ENCODE assay signal across 8 cellular contexts in genomic region chr3:101573449-101574387, GRCh38. TPM values are rescaled to one million over a fixed set of nuclear protein-coding genes. Genes with fewer than 3 reads are reported as not detected.
A peak's percentile ranks its signal among the peaks of the same experiment; 100 is the strongest.
DNase-seq lines count a peak whose midpoint lies in the region; ATAC-seq and TF ChIP-seq lines count a peak whose summit lies in the region.

Gene PCNP, plus strand, starts transcription at chr3:101574180. Its CDS starts 36 bp downstream, at chr3:101574216.

- intact Hi-C loops in spleen (cut with DNase I; ENCODE audit: low total_unique reads), result loop anchor here (10.0 kb wide), 1 partner anchor 101 kb away; the partner anchor contains the start of gene ZBTB11

- H3K36me3 Mint-ChIP-seq in WTC11 (peaks cover 11% of the 10 kb centered on the region), immature natural killer cell (peaks cover 0 to 5% (median 3%) of the 10 kb centered on the region in 3 donors)

- H3K9me3 ChIP-seq in AG04450 (ENCODE audit: control insufficient read depth, insufficient read depth, low read length) (peaks cover 6% of the 10 kb centered on the region), spleen (no peaks in the 10 kb centered on the region)

- H3K4me1 ChIP-seq in spleen, result peaks cover 34 to 55% (median 50%) of the 10 kb centered on the region in 6 donors

- H3K27me3 Mint-ChIP-seq in WTC11 (ENCODE audit: low read depth), result no peaks in the 10 kb centered on the region
- H3K27me3 Mint-ChIP-seq in immature natural killer cell (ENCODE audit: low read depth in 3 of 3), result peaks cover 5 to 20% (median 15%) of the 10 kb centered on the region in 3 donors

- peak; percentile 1 to 82 (median 76) for TF ChIP-seq POLR2A in spleen (IDR thresholded peaks at IDR 0.05)

- peak; percentile 96 for DNase-seq in AG04450 (ENCODE audit: low read depth, low spot score)
- DNase-seq in NCI-H2227 treated with DMSO at 0.1 percent for 48 hours (lab: John Stamatoyannopoulos, UW), result peak; percentile 95
- DNase-seq in WTC11 (ENCODE audit: low spot score), result peak; percentile 98
- peak; percentile 76 to 99 (median 97) for DNase-seq in caudate nucleus (lab: John Stamatoyannopoulos, UW)
- peak; percentile 98 to 99 (median 99) for DNase-seq in immature natural killer cell
- peak; percentile 100 for DNase-seq in spleen

- TF ChIP-seq CTCF in AG04450 (IDR thresholded peaks at IDR 0.05; ENCODE audit: low read depth, low read length) (peak; percentile 87), WTC11 (IDR thresholded peaks at IDR 0.05) (peak; percentile 87), spleen (IDR thresholded peaks at IDR 0.05 in 8 of 11, conservative IDR thresholded peaks at IDR 0.05 in 3 of 11) (peak; percentile 78 to 93 (median 89))

- H3K4me3 Mint-ChIP-seq in WTC11 (peak within 1 kb of the TSS; percentile 99), immature natural killer cell (peak within 1 kb of the TSS; percentile 94 to 100 (median 97))

- ATAC-seq in GM18873 (IDR thresholded peaks at IDR 0.05; ENCODE audit: low FRiP score, unreplicated experiment), result peak; percentile 90
- peak; percentile 86 for ATAC-seq in HG03159 (IDR thresholded peaks at IDR 0.05; ENCODE audit: unreplicated experiment)
- ATAC-seq in WTC11, result peak; percentile 90

- H3K27ac ChIP-seq in AG04450 (ENCODE audit: low read depth, low read length) (peak within 1 kb of the TSS; percentile 93), caudate nucleus (ENCODE audit: low read depth, low read length) (peak within 1 kb of the TSS; percentile 98), spleen (peak within 1 kb of the TSS; percentile 93 to 99 (median 97))

- H3K4me3 ChIP-seq in AG04450 (ENCODE audit: low read depth, low read length) (peak within 1 kb of the TSS; percentile 91), spleen (peak within 1 kb of the TSS; percentile 67 to 92 (median 82))

- CTCF ChIA-PET in AG04450 (lab: Charles Lee), result interaction anchor here (0.6 to 2.4 kb wide), 18 partner anchors 9 to 1682 kb away, joined by 3 to 14 read pairs (median 4); partner anchors contain the start of genes CEP97 and ZBTB11
- CTCF ChIA-PET in WTC11 (lab: Charles Lee), result interaction anchor here (0.6 to 1.8 kb wide), 25 partner anchors 9 to 1201 kb away, joined by 3 to 18 read pairs (median 4); partner anchors contain the start of genes CEP97, NXPE3 and TRMT10C

- H3K27ac Mint-ChIP-seq in WTC11 (peak within 1 kb of the TSS; percentile 100), immature natural killer cell (peak within 1 kb of the TSS; percentile 97 to 99 (median 98))

- H3K4me1 Mint-ChIP-seq in WTC11 (peaks cover 24% of the 10 kb centered on the region), immature natural killer cell (peaks cover 34 to 57% of the 10 kb centered on the region in 2 donors)

- WGBS in spleen, 5 donors, result 2 to 3% (median 2%) methylated on average over 34 to 47 of the region's 47 CpGs

- POLR2A ChIA-PET in AG04450 (lab: Yijun Ruan, JAX), result interaction anchor here (0.5 to 2.3 kb wide), 9 partner anchors 9 to 113 kb away, joined by 3 to 19 read pairs (median 5); partner anchors contain the start of genes RPL24, SENP7, TRMT10C and ZBTB11
- POLR2A ChIA-PET in WTC11 (lab: Charles Lee), result interaction anchor here (0.5 to 3.1 kb wide), 9 partner anchors 9 to 867 kb away, joined by 3 to 31 read pairs (median 4); partner anchors contain the start of genes SENP7, TRMT10C and ZBTB11

- no peaks in the 10 kb centered on the region for H3K9me3 Mint-ChIP-seq in WTC11
- no peaks in the 10 kb centered on the region for H3K9me3 Mint-ChIP-seq in immature natural killer cell

- peaks cover 0 to 17% (median 4%) of the 10 kb centered on the region in 6 donors for H3K36me3 ChIP-seq in spleen

- H3K27me3 ChIP-seq in AG04450 (ENCODE audit: control insufficient read depth, insufficient read depth, low read length) (no peaks in the 10 kb centered on the region), spleen (replicated peaks in 1 of 7) (no peaks in the 10 kb centered on the region)

TF ChIP-seq in WTC11, 78 proteins besides CTCF, POLR2A, EP300 and RAD21 (continues in another document):
- TF ChIP-seq MYBL2 (CRISPR knock-in tag; IDR thresholded peaks at IDR 0.05) (peak; percentile 30; the same call in 1 of the 2 replicates), ZBTB21 (CRISPR knock-in tag; IDR thresholded peaks at IDR 0.05; ENCODE audit: borderline replicate concordance) (peak; percentile 68; the same call in 1 of the 2 replicates), ZNF416 (CRISPR knock-in tag; IDR thresholded peaks at IDR 0.05) (no peak), RORB (CRISPR knock-in tag; IDR thresholded peaks at IDR 0.05) (no peak), NFATC4 (CRISPR knock-in tag; IDR thresholded peaks at IDR 0.05) (no peak), ATF6 (CRISPR knock-in tag; IDR thresholded peaks at IDR 0.05) (peak; percentile 57; the same call in 1 of the 2 replicates), GRHL2 (CRISPR knock-in tag; IDR thresholded peaks at IDR 0.05; ENCODE audit: insufficient replicate concordance, severe bottlenecking) (no peak), ETV6 (CRISPR knock-in tag; IDR thresholded peaks at IDR 0.05) (no peak; the same call in 1 of the 2 replicates), TP53 (CRISPR knock-in tag; IDR thresholded peaks at IDR 0.05) (no peak)
- TF ChIP-seq, protein P1, sequence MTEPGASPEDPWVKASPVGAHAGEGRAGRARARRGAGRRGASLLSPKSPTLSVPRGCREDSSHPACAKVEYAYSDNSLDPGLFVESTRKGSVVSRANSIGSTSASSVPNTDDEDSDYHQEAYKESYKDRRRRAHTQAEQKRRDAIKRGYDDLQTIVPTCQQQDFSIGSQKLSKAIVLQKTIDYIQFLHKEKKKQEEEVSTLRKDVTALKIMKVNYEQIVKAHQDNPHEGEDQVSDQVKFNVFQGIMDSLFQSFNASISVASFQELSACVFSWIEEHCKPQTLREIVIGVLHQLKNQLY (CRISPR knock-in tag; IDR thresholded peaks at IDR 0.05), result no peak
- TF ChIP-seq, protein P2, sequence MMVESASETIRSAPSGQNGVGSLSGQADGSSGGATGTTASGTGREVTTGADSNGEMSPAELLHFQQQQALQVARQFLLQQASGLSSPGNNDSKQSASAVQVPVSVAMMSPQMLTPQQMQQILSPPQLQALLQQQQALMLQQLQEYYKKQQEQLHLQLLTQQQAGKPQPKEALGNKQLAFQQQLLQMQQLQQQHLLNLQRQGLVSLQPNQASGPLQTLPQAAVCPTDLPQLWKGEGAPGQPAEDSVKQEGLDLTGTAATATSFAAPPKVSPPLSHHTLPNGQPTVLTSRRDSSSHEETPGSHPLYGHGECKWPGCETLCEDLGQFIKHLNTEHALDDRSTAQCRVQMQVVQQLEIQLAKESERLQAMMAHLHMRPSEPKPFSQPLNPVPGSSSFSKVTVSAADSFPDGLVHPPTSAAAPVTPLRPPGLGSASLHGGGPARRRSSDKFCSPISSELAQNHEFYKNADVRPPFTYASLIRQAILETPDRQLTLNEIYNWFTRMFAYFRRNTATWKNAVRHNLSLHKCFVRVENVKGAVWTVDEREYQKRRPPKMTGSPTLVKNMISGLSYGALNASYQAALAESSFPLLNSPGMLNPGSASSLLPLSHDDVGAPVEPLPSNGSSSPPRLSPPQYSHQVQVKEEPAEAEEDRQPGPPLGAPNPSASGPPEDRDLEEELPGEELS (CRISPR knock-in tag; IDR thresholded peaks at IDR 0.05), result peak; percentile 21; the same call in 1 of the 2 replicates
- TF ChIP-seq, protein P3, sequence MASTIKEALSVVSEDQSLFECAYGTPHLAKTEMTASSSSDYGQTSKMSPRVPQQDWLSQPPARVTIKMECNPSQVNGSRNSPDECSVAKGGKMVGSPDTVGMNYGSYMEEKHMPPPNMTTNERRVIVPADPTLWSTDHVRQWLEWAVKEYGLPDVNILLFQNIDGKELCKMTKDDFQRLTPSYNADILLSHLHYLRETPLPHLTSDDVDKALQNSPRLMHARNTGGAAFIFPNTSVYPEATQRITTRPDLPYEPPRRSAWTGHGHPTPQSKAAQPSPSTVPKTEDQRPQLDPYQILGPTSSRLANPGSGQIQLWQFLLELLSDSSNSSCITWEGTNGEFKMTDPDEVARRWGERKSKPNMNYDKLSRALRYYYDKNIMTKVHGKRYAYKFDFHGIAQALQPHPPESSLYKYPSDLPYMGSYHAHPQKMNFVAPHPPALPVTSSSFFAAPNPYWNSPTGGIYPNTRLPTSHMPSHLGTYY (CRISPR knock-in tag; IDR thresholded peaks at IDR 0.05), result no peak
- TF ChIP-seq, protein P4, sequence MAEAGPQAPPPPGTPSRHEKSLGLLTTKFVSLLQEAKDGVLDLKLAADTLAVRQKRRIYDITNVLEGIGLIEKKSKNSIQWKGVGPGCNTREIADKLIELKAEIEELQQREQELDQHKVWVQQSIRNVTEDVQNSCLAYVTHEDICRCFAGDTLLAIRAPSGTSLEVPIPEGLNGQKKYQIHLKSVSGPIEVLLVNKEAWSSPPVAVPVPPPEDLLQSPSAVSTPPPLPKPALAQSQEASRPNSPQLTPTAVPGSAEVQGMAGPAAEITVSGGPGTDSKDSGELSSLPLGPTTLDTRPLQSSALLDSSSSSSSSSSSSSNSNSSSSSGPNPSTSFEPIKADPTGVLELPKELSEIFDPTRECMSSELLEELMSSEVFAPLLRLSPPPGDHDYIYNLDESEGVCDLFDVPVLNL (CRISPR knock-in tag; IDR thresholded peaks at IDR 0.05; ENCODE audit: borderline replicate concordance, low read depth), result no peak; the same call in 1 of the 2 replicates

RNA-seq across cellular contexts. Expression of gene PCNP, which starts in this region (rescaled TPM):
- 68.3 and 97.7 TPM in 2 replicates for polyA plus RNA-seq in AG04450 (2011; rRNA removed)
- 17.3 and 28.9 TPM in 2 replicates for polyA minus RNA-seq in AG04450 (2011; rRNA and poly(A)+ RNA removed)
- total RNA-seq in WTC11 (2021), result 187 to 193 TPM (median 192 TPM) in 3 replicates
- 100 to 1,000 TPM; 113 to 167 (median 123) TPM for polyA plus RNA-seq in immature natural killer cell
- total RNA-seq in spleen, result 100 to 1,000 TPM; 104 to 122 (median 112) TPM
- 100 to 1,000 TPM in 1 of 3 donors, 10 to 100 TPM in 2; 71.1 to 104 (median 92.6) TPM for polyA plus RNA-seq in spleen

Comparison
In these comparisons a context has a peak if more than half of its experiments do, and no peak if none do; other contexts are left out.
1. Peak in every context shown above with its lines: DNase-seq, ATAC-seq, H3K4me3 ChIP-seq and H3K27ac ChIP-seq.